In the genomic region with DNA sequence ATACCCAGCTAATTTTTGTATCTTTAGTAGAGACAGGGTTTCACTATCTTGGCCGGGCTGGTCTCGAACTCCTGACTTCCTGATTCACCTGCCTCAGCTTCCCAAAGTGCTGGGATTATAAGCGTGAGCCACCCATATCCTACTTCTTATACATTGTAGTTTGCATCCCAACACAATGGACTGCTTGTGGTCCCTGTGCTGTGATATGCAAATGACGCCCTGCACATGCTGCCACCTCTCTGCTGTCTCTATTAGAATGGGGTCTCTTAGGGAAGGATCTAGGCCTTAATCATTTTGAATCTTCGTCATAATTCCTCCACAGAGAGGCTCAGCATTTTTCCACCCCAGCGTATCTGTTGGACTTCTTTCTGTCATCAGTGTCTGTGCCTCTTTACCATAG, we compare ENCODE assay signal across 17 cellular contexts.
DNase-seq lines count a peak whose midpoint lies in the region; ATAC-seq, FAIRE-seq and TF ChIP-seq lines count a peak whose summit lies in the region.
"Had no signal": no experiment of that assay in that cellular context is flagged by ENCODE, and none has a peak within 500 bp of the region (broad histone marks: within the 10 kb centered on the region; RNA-seq: fewer than 3 reads in every experiment).

No MANE protein-coding gene starts in this region.

- intact Hi-C loops in aorta (cut with DNase I): no loop called here

- H3K4me3 ChIP-seq in astrocyte (ENCODE audit: insufficient read depth, low read depth, low read length): no peak overlapping the region
- no peak overlapping the region for H3K4me3 ChIP-seq in neural progenitor cell
- H3K4me3 ChIP-seq in aorta (ENCODE audit: low read length in 2 of 2): no peak overlapping the region
- H3K4me3 ChIP-seq: A549 had no signal

- H2AFZ ChIP-seq in astrocyte (ENCODE audit: low read depth, low read length): no peak overlapping the region
- no peak overlapping the region for H2AFZ ChIP-seq in neural progenitor cell (replicated peaks)

- no peak overlapping the region for H3K27ac Mint-ChIP-seq in astrocyte (ENCODE audit: unreplicated experiment)
- H3K27ac Mint-ChIP-seq in neural progenitor cell: no peak overlapping the region
- H3K27ac Mint-ChIP-seq in nephron progenitor cell: no peak overlapping the region
- H3K27ac Mint-ChIP-seq: CD4-positive, alpha-beta memory T cell; HFFc6 had no signal

- H3K4me2 ChIP-seq in astrocyte (ENCODE audit: low read length) (no peak overlapping the region), neural progenitor cell (no peak overlapping the region)
- H3K4me2 ChIP-seq: A549 had no signal

- 93 to 96% methylated on average over 6 of the region's 6 CpGs for WGBS in aorta, 2 donors

- no peaks in the 10 kb centered on the region for H3K27me3 Mint-ChIP-seq in astrocyte (ENCODE audit: low read depth, unreplicated experiment)
- H3K27me3 Mint-ChIP-seq in neural progenitor cell (ENCODE audit: insufficient read depth, low read depth): no peaks in the 10 kb centered on the region
- H3K27me3 Mint-ChIP-seq in nephron progenitor cell (ENCODE audit: low read depth, poor library complexity): peaks cover 5% of the 10 kb centered on the region
- H3K27me3 Mint-ChIP-seq: CD4-positive, alpha-beta memory T cell had no signal

- DNase-seq in NCI-H1048 (lab: John Stamatoyannopoulos, UW) (peak; percentile 8), astrocyte (ENCODE audit: low read depth) (no peak), neural progenitor cell (ENCODE audit: low spot score) (no peak), nephron progenitor cell (no peak), DMS79 treated with DMSO at 0.1 percent for 48 hours (lab: John Stamatoyannopoulos, UW) (no peak), aorta (no peak)
- DNase-seq: BE2C; CD4-positive, alpha-beta memory T cell; DMS79; EL; GOT3; HCEC 1CT; HFFc6 had no signal

- TF ChIP-seq CTCF in astrocyte (IDR thresholded peaks at IDR 0.05; ENCODE audit: insufficient read depth, low read depth, low read length) (no peak), neural progenitor cell (IDR thresholded peaks at IDR 0.05) (no peak), nephron progenitor cell (IDR thresholded peaks at IDR 0.05) (no peak)

- no peaks in the 10 kb centered on the region for H3K27me3 ChIP-seq in astrocyte (ENCODE audit: insufficient read depth, low read length)
- H3K27me3 ChIP-seq in neural progenitor cell: no peaks in the 10 kb centered on the region
- no peaks in the 10 kb centered on the region for H3K27me3 ChIP-seq in aorta (ENCODE audit: control insufficient read depth in 1 of 2, insufficient read depth in 2 of 2, low read length in 1 of 2)
- H3K27me3 ChIP-seq: BE2C had no signal

- H4K20me1 ChIP-seq in astrocyte (ENCODE audit: insufficient read depth, low read length): no peaks in the 10 kb centered on the region
- no peaks in the 10 kb centered on the region for H4K20me1 ChIP-seq in neural progenitor cell (ENCODE audit: low read depth)

- H3K36me3 Mint-ChIP-seq in astrocyte (ENCODE audit: low read depth, unreplicated experiment) (peaks cover 7% of the 10 kb centered on the region), neural progenitor cell (peaks cover 14% of the 10 kb centered on the region), nephron progenitor cell (ENCODE audit: low read depth) (peaks cover 14% of the 10 kb centered on the region)
- H3K36me3 Mint-ChIP-seq: CD4-positive, alpha-beta memory T cell had no signal

- ATAC-seq in aorta (ENCODE audit: low FRiP score): no peak
- ATAC-seq: A549 had no signal

- H3K4me3 Mint-ChIP-seq in astrocyte (ENCODE audit: unreplicated experiment) (peak overlapping the region; percentile 57), neural progenitor cell (no peak overlapping the region), nephron progenitor cell (no peak overlapping the region)
- H3K4me3 Mint-ChIP-seq: CD4-positive, alpha-beta memory T cell; HFFc6 had no signal

- no peak for FAIRE-seq in astrocyte (lab: Jason Lieb, UNC)
- FAIRE-seq: A549, G401.6, GM12891 had no signal

- H3K4me1 ChIP-seq in astrocyte (ENCODE audit: insufficient read depth, low read length) (no peaks in the 10 kb centered on the region), neural progenitor cell (peaks cover 20% of the 10 kb centered on the region), aorta (ENCODE audit: control insufficient read depth in 1 of 2, insufficient read depth in 2 of 2, low read length in 2 of 2) (peaks cover 0 to 2% of the 10 kb centered on the region in 2 donors)
- H3K4me1 ChIP-seq: A549, BE2C had no signal

- H3K79me2 ChIP-seq in astrocyte (ENCODE audit: insufficient read depth, low read length): no peaks in the 10 kb centered on the region
- H3K79me2 ChIP-seq in neural progenitor cell (ENCODE audit: low read depth): peaks cover 5% of the 10 kb centered on the region

- no peaks in the 10 kb centered on the region for H3K36me3 ChIP-seq in astrocyte (ENCODE audit: insufficient read depth, low read length)
- H3K36me3 ChIP-seq in neural progenitor cell: no peaks in the 10 kb centered on the region
- no peaks in the 10 kb centered on the region for H3K36me3 ChIP-seq in aorta (ENCODE audit: control insufficient read depth in 1 of 2, insufficient read depth in 2 of 2, low read length in 1 of 2)
- H3K36me3 ChIP-seq: BE2C had no signal

- H3K9me3 ChIP-seq in astrocyte (ENCODE audit: insufficient read depth, low read depth, low read length) (no peaks in the 10 kb centered on the region), neural progenitor cell (ENCODE audit: low read depth) (no peaks in the 10 kb centered on the region), aorta (ENCODE audit: control insufficient read depth, low read length) (no peaks in the 10 kb centered on the region)
- H3K9me3 ChIP-seq: A549, BE2C had no signal

- peaks cover 19% of the 10 kb centered on the region for H3F3A ChIP-seq in neural progenitor cell (ENCODE audit: low read depth)

- H3K4me1 Mint-ChIP-seq in astrocyte (ENCODE audit: low read depth, unreplicated experiment): no peaks in the 10 kb centered on the region
- peaks cover 7% of the 10 kb centered on the region for H3K4me1 Mint-ChIP-seq in neural progenitor cell
- H3K4me1 Mint-ChIP-seq in nephron progenitor cell: no peaks in the 10 kb centered on the region
- H3K4me1 Mint-ChIP-seq: CD4-positive, alpha-beta memory T cell had no signal

- H3K9me3 Mint-ChIP-seq in astrocyte (ENCODE audit: unreplicated experiment) (peaks cover 4% of the 10 kb centered on the region), neural progenitor cell (peaks cover 14% of the 10 kb centered on the region), nephron progenitor cell (peaks cover 21% of the 10 kb centered on the region)

- no peak overlapping the region for H3K27ac ChIP-seq in astrocyte (ENCODE audit: low read depth, low read length)
- peak overlapping the region; percentile 87 for H3K27ac ChIP-seq in neural progenitor cell
- H3K27ac ChIP-seq in aorta (ENCODE audit: low read depth in 1 of 2, low read length in 2 of 2): no peak overlapping the region
- H3K27ac ChIP-seq: A549, C4-2B had no signal

- no peak overlapping the region for H3K9ac ChIP-seq in astrocyte (ENCODE audit: low read length)
- H3K9ac ChIP-seq in neural progenitor cell: no peak overlapping the region
